In genomic region chr3:152282813-152283212, GRCh38 we compare ENCODE assay signal across 11 cellular contexts. TPM values are rescaled to one million over a fixed set of nuclear protein-coding genes. Genes with fewer than 3 reads are reported as not detected.
A peak's percentile ranks its signal among the peaks of the same experiment; 100 is the strongest.
DNase-seq lines count a peak whose midpoint lies in the region; ATAC-seq, FAIRE-seq and TF ChIP-seq lines count a peak whose summit lies in the region.
"Had no signal": no experiment of that assay in that cellular context is flagged by ENCODE, and none has a peak within 500 bp of the region (broad histone marks: within the 10 kb centered on the region; RNA-seq: fewer than 3 reads in every experiment).

No MANE protein-coding gene starts in this region.

- H3K4me1 Mint-ChIP-seq in IgD-negative memory B cell (peaks cover 61 to 72% (median 61%) of the 10 kb centered on the region in 3 donors), mesothelial cell of epicardium (peaks cover 35% of the 10 kb centered on the region)

- H3K27me3 Mint-ChIP-seq in IgD-negative memory B cell (no peaks in the 10 kb centered on the region), mesothelial cell of epicardium (ENCODE audit: low read depth) (no peaks in the 10 kb centered on the region)

- no peak overlapping the region for H3K4me3 ChIP-seq in A549
- H3K4me3 ChIP-seq: smooth muscle cell had no signal

- H3K4me1 ChIP-seq in A549 = peaks cover 72% of the 10 kb centered on the region

- 82% methylated on average over 1 of the region's 1 CpG for WGBS in A549 (ENCODE audit: missing lambda C conversion rate)

- DNase-seq in A549 (ENCODE audit: low read depth in 1 of 2, low spot score in 1 of 2) (no peak), caudate nucleus (lab: John Stamatoyannopoulos, UW) (no peak), mesothelial cell of epicardium (ENCODE audit: low spot score in 2 of 2, unreplicated experiment in 2 of 2) (no peak), GM12892 (ENCODE audit: insufficient read length) (no peak), head of caudate nucleus (no peak), NCI-H2029 treated with DMSO at 0.1 percent for 48 hours (lab: John Stamatoyannopoulos, UW) (no peak)
- no peak for DNase-seq in activated CD4-positive, CD25-positive, alpha-beta regulatory T cell treated with anti-CD3 and anti-CD28 coated beads, Interleukin-2, amount 50 U/mL, for 72 hours
- DNase-seq: NCI-H2227 treated with DMSO at 0.1 percent for 48 hours, SIG-M5 had no signal

- no peak overlapping the region for H3K27ac ChIP-seq in A549
- H3K27ac ChIP-seq in caudate nucleus (ENCODE audit: low read depth, low read length) = peak overlapping the region; percentile 11

- TF ChIP-seq CTCF in A549 (IDR thresholded peaks at IDR 0.05) (no peak), mesothelial cell of epicardium (IDR thresholded peaks at IDR 0.05; ENCODE audit: unreplicated experiment) (no peak)

- FAIRE-seq in A549 (lab: Jason Lieb, UNC) (no peak), GM12892 (lab: Jason Lieb, UNC) (no peak)

- no peaks in the 10 kb centered on the region for H3K9me3 ChIP-seq in A549

- ATAC-seq in A549 = peak in 1 of 2 experiments; percentile 27; a peak in 1 of 6 replicates

- H3K27ac Mint-ChIP-seq in IgD-negative memory B cell (peak overlapping the region; percentile 5 to 90 (median 15)), mesothelial cell of epicardium (peak overlapping the region; percentile 64)

- H3K4me2 ChIP-seq in A549 = peak overlapping the region; percentile 1; the same call in 2 of the 3 replicates
- H3K4me2 ChIP-seq: smooth muscle cell had no signal

- TF ChIP-seq EP300 in A549 (IDR thresholded peaks at IDR 0.05) = no peak

- intact Hi-C loops in head of caudate nucleus (cut with DNase I) = no loop called here

- no peak for TF ChIP-seq RAD21 in A549 (conservative IDR thresholded peaks at IDR 0.05 in 1 of 2, IDR thresholded peaks at IDR 0.05 in 1 of 2)

- CTCF ChIA-PET in A549 (lab: Yijun Ruan, JAX) = interaction anchor here (1.0 kb wide), 1 partner anchor 33 kb away, joined by 4 read pairs; no protein-coding TSS in a partner anchor

- POLR2A ChIA-PET in A549 (lab: Yijun Ruan, JAX) = no interaction called here

- no peaks in the 10 kb centered on the region for H3K9me3 Mint-ChIP-seq in IgD-negative memory B cell
- no peaks in the 10 kb centered on the region for H3K9me3 Mint-ChIP-seq in mesothelial cell of epicardium

- H3K4me3 Mint-ChIP-seq in IgD-negative memory B cell (peak overlapping the region in 3 of 4 donors; percentile 13 to 83 (median 43)), mesothelial cell of epicardium (no peak overlapping the region)

- peaks cover 3% of the 10 kb centered on the region for H3K36me3 Mint-ChIP-seq in IgD-negative memory B cell
- no peaks in the 10 kb centered on the region for H3K36me3 Mint-ChIP-seq in mesothelial cell of epicardium

- TF ChIP-seq POLR2A in A549 (IDR thresholded peaks at IDR 0.05; ENCODE audit: low read length) (no peak), GM12892 (IDR thresholded peaks at IDR 0.05; ENCODE audit: low read depth, low read length) (no peak)

TF ChIP-seq in A549, 52 proteins besides CTCF, POLR2A, EP300 and RAD21:
- TF ChIP-seq ZC3H11A (IDR thresholded peaks at IDR 0.05) (no peak), MAFK (IDR thresholded peaks at IDR 0.05; ENCODE audit: partially characterized antibody) (no peak), SMC3 (IDR thresholded peaks at IDR 0.05) (no peak), HOXA7 (CRISPR knock-in tag; IDR thresholded peaks at IDR 0.05) (no peak), GATA3 (IDR thresholded peaks at IDR 0.05; ENCODE audit: borderline replicate concordance) (no peak), CHD2 (IDR thresholded peaks at IDR 0.05; ENCODE audit: low read length, partially characterized antibody) (no peak), ZNF302 (CRISPR knock-in tag; IDR thresholded peaks at IDR 0.05) (no peak), HOXB5 (CRISPR knock-in tag; IDR thresholded peaks at IDR 0.05) (no peak), HOXB13 (CRISPR knock-in tag; IDR thresholded peaks at IDR 0.05; ENCODE audit: low read depth) (no peak), NR3C1 (IDR thresholded peaks at IDR 0.05) (no peak), RFX5 (IDR thresholded peaks at IDR 0.05) (no peak), RARB (CRISPR knock-in tag; IDR thresholded peaks at IDR 0.05) (no peak), REST (IDR thresholded peaks at IDR 0.05) (no peak), ESRRA (IDR thresholded peaks at IDR 0.05; ENCODE audit: borderline replicate concordance, low read length) (no peak), ZFP36 (IDR thresholded peaks at IDR 0.05; ENCODE audit: borderline replicate concordance, partially characterized antibody) (no peak), HMGXB4 (CRISPR knock-in tag; IDR thresholded peaks at IDR 0.05; ENCODE audit: borderline replicate concordance) (no peak), FOSB (CRISPR knock-in tag; IDR thresholded peaks at IDR 0.05) (no peak)
- TF ChIP-seq, protein P1, sequence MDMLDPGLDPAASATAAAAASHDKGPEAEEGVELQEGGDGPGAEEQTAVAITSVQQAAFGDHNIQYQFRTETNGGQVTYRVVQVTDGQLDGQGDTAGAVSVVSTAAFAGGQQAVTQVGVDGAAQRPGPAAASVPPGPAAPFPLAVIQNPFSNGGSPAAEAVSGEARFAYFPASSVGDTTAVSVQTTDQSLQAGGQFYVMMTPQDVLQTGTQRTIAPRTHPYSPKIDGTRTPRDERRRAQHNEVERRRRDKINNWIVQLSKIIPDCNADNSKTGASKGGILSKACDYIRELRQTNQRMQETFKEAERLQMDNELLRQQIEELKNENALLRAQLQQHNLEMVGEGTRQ (IDR thresholded peaks at IDR 0.05) = no peak
- TF ChIP-seq, protein P2, sequence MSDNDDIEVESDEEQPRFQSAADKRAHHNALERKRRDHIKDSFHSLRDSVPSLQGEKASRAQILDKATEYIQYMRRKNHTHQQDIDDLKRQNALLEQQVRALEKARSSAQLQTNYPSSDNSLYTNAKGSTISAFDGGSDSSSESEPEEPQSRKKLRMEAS (IDR thresholded peaks at IDR 0.05) = no peak
- TF ChIP-seq, protein P3, sequence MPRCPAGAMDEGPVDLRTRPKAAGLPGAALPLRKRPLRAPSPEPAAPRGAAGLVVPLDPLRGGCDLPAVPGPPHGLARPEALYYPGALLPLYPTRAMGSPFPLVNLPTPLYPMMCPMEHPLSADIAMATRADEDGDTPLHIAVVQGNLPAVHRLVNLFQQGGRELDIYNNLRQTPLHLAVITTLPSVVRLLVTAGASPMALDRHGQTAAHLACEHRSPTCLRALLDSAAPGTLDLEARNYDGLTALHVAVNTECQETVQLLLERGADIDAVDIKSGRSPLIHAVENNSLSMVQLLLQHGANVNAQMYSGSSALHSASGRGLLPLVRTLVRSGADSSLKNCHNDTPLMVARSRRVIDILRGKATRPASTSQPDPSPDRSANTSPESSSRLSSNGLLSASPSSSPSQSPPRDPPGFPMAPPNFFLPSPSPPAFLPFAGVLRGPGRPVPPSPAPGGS (IDR thresholded peaks at IDR 0.05) = no peak
TF ChIP-seq in A549: peak in this region for 0.

RNA-seq across cellular contexts. Expression of gene MBNL1, which starts 14.1 kb away (rescaled TPM):
- polyA plus RNA-seq in A549 (2011; rRNA removed) (92.5 and 114 TPM in 2 replicates), A549 (2017; fragmentation: RNase III; extraction: RNeasy Plus Mini Kit Qiagen cat#74134 plus additional on column Dnase treatment) (59.6 to 60.5 TPM (median 59.9 TPM) in 3 replicates), IgD-negative memory B cell (200 TPM)
- polyA plus RNA-seq in A549 (2012; cell fraction: cytosol; rRNA removed) = 38.1 and 53.4 TPM in 2 replicates
- 23.1 and 23.7 TPM in 2 replicates for polyA plus RNA-seq in A549 (2012; cell fraction: nucleus; rRNA removed)
- 330 and 339 TPM in 2 replicates for polyA minus RNA-seq in A549 (2011; rRNA and poly(A)+ RNA removed)
- 67.8 to 74.8 TPM (median 72.9 TPM) in 3 replicates for total RNA-seq in mesothelial cell of epicardium
- 140 TPM for polyA plus RNA-seq in GM12892 (2012; ENCODE audit: missing spikeins)
